Comparison of ENCODE assay signal across 15 cellular contexts in the genomic region with DNA sequence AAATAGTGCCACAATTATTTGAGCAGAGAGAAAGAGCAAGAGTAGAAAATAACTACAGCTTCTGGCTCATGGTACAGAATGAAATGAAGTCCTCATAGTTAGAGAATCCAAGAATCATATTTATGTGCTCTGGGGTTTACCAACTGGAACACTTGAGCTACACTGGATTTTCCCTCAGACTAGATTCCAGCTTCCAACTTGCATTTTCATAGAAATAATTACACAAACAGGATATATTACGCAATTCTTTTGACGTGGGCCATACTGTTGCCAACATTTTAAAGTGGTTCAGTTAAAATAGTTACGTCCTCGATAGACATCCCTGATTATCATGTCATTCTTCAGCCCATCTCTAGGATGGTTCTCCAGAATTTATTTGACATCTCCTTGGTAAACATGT.
DNase-seq lines count a peak whose midpoint lies in the region; ATAC-seq, FAIRE-seq and TF ChIP-seq lines count a peak whose summit lies in the region.
"Had no signal": no experiment of that assay in that cellular context is flagged by ENCODE, and none has a peak within 500 bp of the region (broad histone marks: within the 10 kb centered on the region; RNA-seq: fewer than 3 reads in every experiment).

No MANE protein-coding gene starts in this region.

- no peak for TF ChIP-seq RAD21 in A549 (conservative IDR thresholded peaks at IDR 0.05 in 1 of 2, IDR thresholded peaks at IDR 0.05 in 1 of 2)

- peak overlapping the region; percentile 12; the same call in 1 of the 3 replicates for H3K4me2 ChIP-seq in A549
- H3K4me2 ChIP-seq: neural progenitor cell had no signal

- H3K4me1 Mint-ChIP-seq in HFFc6 (ENCODE audit: low read depth): peaks cover 26% of the 10 kb centered on the region
- H3K4me1 Mint-ChIP-seq: brain, neural progenitor cell had no signal

- TF ChIP-seq CTCF in A549 (IDR thresholded peaks at IDR 0.05) (no peak), HFFc6 (IDR thresholded peaks at IDR 0.05) (no peak)

- no peak overlapping the region for H3K4me3 Mint-ChIP-seq in HFFc6
- H3K4me3 Mint-ChIP-seq: brain, neural progenitor cell had no signal

- CTCF ChIA-PET in A549 (lab: Yijun Ruan, JAX): no interaction called here

- no peaks in the 10 kb centered on the region for H3K36me3 Mint-ChIP-seq in HFFc6 (ENCODE audit: low read depth)
- H3K36me3 Mint-ChIP-seq: brain, neural progenitor cell had no signal

- H3K27me3 Mint-ChIP-seq in HFFc6 (ENCODE audit: insufficient read depth): no peaks in the 10 kb centered on the region; the same call in none of the 2 replicates

- no peaks in the 10 kb centered on the region for H3K9me3 Mint-ChIP-seq in HFFc6
- H3K9me3 Mint-ChIP-seq: neural progenitor cell had no signal

- H3K4me3 ChIP-seq in A549: no peak overlapping the region
- H3K4me3 ChIP-seq: neural progenitor cell had no signal

- no peak for TF ChIP-seq POLR2A in A549 (IDR thresholded peaks at IDR 0.05; ENCODE audit: low read length)

- ATAC-seq in A549: no peak
- ATAC-seq in HG03442 (IDR thresholded peaks at IDR 0.05; ENCODE audit: unreplicated experiment): no peak

- H3K27ac Mint-ChIP-seq in HFFc6: peak overlapping the region; percentile 25; the same call in 1 of the 2 replicates
- H3K27ac Mint-ChIP-seq: neural progenitor cell had no signal

- FAIRE-seq in A549 (lab: Jason Lieb, UNC): no peak

- H3K9me3 ChIP-seq in A549: 0 out of 3 replicates have a peak, but pooled peaks cover 11% of the 10 kb centered on the region

- DNase-seq in A549 (ENCODE audit: low read depth in 1 of 2, low spot score in 1 of 2): peak in 1 of 2 experiments; percentile 17
- DNase-seq in HFFc6: peak; percentile 15
- peak; percentile 57 to 82 for DNase-seq in dermis microvascular lymphatic vessel endothelial cell (ENCODE audit: low read depth in 2 of 2)
- peak; percentile 93 for DNase-seq in iris pigment epithelial cell (ENCODE audit: low read depth)
- DNase-seq in NCI-H748 (lab: John Stamatoyannopoulos, UW; ENCODE audit: unreplicated experiment): no peak
- no peak for DNase-seq in dedifferentiated amniotic fluid mesenchymal stem cell (ENCODE audit: extremely low spot score)
- no peak for DNase-seq in cerebellar cortex (ENCODE audit: low spot score)
- DNase-seq: activated gamma-delta T cell treated with Interleukin-2 at 50 U/mL for 16 hours; AML-193; NCI-H1092 treated with DMSO at 0.1 percent for 48 hours; stimulated activated CD4-positive, alpha-beta T cell treated with anti-CD3 and anti-CD28 coated beads, Interleukin-12 subunit alpha, Interleukin-12 subunit beta, amount 100 ng/mL, for 4 hours had no signal

- 31% methylated on average over 4 of the region's 4 CpGs for WGBS in A549 (ENCODE audit: missing lambda C conversion rate)

- no peak overlapping the region for H3K27ac ChIP-seq in A549
- H3K27ac ChIP-seq: neural progenitor cell, VCaP had no signal

- H3K4me1 ChIP-seq in A549: peaks cover 7% of the 10 kb centered on the region; the same call in 1 of the 3 replicates
- H3K4me1 ChIP-seq: neural progenitor cell had no signal

- POLR2A ChIA-PET in A549 (lab: Yijun Ruan, JAX): no interaction called here

- TF ChIP-seq EP300 in A549 (IDR thresholded peaks at IDR 0.05): no peak

TF ChIP-seq in A549, 52 proteins besides CTCF, POLR2A, EP300 and RAD21:
- TF ChIP-seq CEBPB (IDR thresholded peaks at IDR 0.05) (peak; percentile 89 to 91), RCOR1 (IDR thresholded peaks at IDR 0.05; ENCODE audit: low read depth, low read length) (no peak)

Comparison
In these comparisons a context has a peak if more than half of its experiments do, and no peak if none do; other contexts are left out.
1. DNase-seq: peak in HFFc6 (single experiment), dermis microvascular lymphatic vessel endothelial cell (2 of 2) and iris pigment epithelial cell (single experiment); none in NCI-H748 (single experiment), dedifferentiated amniotic fluid mesenchymal stem cell (single experiment) and cerebellar cortex (single experiment).